Comparison of ENCODE assay signal across 8 cellular contexts in the genomic region with DNA sequence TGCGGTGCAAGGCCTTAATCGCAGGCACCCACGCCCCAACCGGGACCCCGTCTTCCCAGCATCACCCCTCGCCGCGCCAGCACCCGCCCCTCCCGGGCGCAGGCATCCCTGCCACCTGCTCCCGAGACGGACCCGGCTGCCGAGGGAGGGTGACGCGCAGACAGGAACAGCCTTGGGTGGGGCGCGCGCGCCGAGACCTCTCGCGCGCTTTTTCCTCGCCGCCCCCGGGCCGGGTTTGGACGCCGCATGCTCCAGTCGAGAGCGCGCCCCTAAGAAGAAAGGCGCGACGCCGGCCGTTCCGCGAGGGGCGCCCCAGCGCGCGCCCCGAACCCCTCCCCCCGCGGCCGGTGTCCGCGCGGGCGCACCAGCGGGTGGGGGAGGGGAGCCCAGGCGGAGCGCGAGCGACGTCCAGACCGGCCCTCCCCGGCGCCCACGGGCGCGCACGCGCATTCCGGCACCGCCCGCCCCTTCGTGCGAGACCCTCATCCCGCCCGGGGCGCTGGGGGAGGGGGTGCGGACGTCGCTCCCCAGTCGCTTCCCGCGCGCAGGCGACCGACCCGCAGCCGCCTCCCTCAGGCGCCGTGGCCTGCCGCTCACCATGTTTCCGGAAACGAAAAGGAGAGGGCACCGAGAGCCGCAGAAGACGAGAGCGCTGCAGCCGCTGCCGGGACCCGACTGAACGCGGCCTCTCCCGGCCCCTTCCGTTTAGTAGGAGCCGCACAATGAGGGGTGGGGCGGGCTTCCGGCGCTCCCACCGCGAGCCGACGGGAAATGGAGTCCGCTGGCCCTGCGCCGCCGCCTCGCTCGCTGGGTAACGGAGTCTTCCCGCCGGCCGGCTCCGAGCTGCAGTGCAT. TPM values are rescaled to one million over a fixed set of nuclear protein-coding genes. Genes with fewer than 3 reads are reported as not detected.
A peak's percentile ranks its signal among the peaks of the same experiment; 100 is the strongest.
DNase-seq lines count a peak whose midpoint lies in the region; ATAC-seq and TF ChIP-seq lines count a peak whose summit lies in the region.

Gene CFL1 (minus strand): TSS at position 681 of the 854 bp plus-strand sequence. CDS start 81 bp downstream, at position 600.

- DNase-seq in Ammon's horn (ENCODE audit: low spot score) = peak; percentile 98
- peak; percentile 83 for DNase-seq in GM19238 (ENCODE audit: insufficient read length, low spot score)
- DNase-seq in NCI-H69 (lab: John Stamatoyannopoulos, UW) = peak; percentile 99
- DNase-seq in activated CD4-positive, alpha-beta T cell treated with anti-CD3 and anti-CD28 coated beads, Interleukin-2, amount 50 U/mL, for 1 hour = peak; percentile 97
- peak; percentile 58 for DNase-seq in cortex of kidney (lab: John Stamatoyannopoulos, UW)
- DNase-seq in left lung = peak; percentile 98 to 99
- DNase-seq in stimulated activated CD4-positive, alpha-beta T cell treated with anti-CD3 and anti-CD28 coated beads, Interleukin-2, amount 100 ng/mL, for 4 hours (ENCODE audit: low read depth) = peak; percentile 96

- TF ChIP-seq CTCF in left lung (IDR thresholded peaks at IDR 0.05) = no peak

- ATAC-seq in HG03442 (IDR thresholded peaks at IDR 0.05; ENCODE audit: unreplicated experiment) = peak; percentile 35
- peak; percentile 75 for ATAC-seq in left lung

- peak within 1 kb of the TSS; percentile 95 to 96 for H3K4me3 ChIP-seq in left lung

- peaks cover 19 to 69% of the 10 kb centered on the region in 2 donors for H3K4me1 ChIP-seq in left lung

- no peaks in the 10 kb centered on the region for H3K9me3 ChIP-seq in left lung

- H3K27ac ChIP-seq in left lung = peak within 1 kb of the TSS; percentile 95 to 99

- peaks cover 6 to 47% of the 10 kb centered on the region in 2 donors for H3K36me3 ChIP-seq in left lung

- no peaks in the 10 kb centered on the region for H3K27me3 ChIP-seq in left lung

- intact Hi-C loops in left lung (cut with DNase I) = no loop called here

RNA-seq across cellular contexts. Expression of gene CFL1, which starts in this region (rescaled TPM):
- 1,000 to 10,000 TPM in 1 of 2 donors, 100 to 1,000 TPM in 1; 790 to 1,162 TPM for total RNA-seq in left lung

Comparison
In these comparisons a context has a peak if more than half of its experiments do, and no peak if none do; other contexts are left out.
1. Peak in every context shown above with its lines: DNase-seq, ATAC-seq, H3K4me3 ChIP-seq and H3K27ac ChIP-seq.